ENCODE assay signal across 14 cellular contexts in the genomic region with DNA sequence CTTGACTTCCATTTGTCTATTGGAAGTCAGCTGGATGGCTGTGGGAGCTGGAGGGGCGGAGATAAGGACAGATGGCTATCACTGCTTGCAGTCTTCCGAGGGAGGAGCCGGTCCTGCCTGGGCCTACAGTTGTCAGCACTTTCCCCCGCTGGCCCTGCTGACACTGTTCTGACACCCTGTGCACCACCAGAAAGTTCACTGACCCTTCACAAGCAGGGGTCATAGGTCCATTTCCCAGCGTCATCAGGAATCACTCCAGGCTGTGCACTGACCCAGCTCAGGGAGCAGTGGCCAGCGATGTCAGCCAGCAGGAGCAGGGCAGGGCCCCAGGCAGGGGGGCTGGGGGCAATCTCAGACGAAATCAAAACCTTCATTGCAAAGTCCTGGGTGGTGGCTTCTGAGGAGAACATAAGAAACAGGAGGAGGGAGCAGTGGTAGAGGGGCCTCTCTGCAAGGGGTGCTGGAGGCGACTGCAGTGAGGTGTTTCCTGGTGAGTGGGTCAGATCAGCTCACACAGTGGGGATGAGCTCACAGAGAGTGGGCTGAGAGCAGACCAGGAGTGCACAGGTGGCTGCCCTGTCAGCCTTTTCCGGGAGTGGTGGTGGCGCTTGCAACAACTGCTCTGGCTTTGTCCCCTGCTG. TPM values are rescaled to one million over a fixed set of nuclear protein-coding genes. Genes with fewer than 3 reads are reported as not detected.
DNase-seq lines count a peak whose midpoint lies in the region; ATAC-seq, FAIRE-seq and TF ChIP-seq lines count a peak whose summit lies in the region.
"Had no signal": no experiment of that assay in that cellular context is flagged by ENCODE, and none has a peak within 500 bp of the region (broad histone marks: within the 10 kb centered on the region; RNA-seq: fewer than 3 reads in every experiment).

No MANE protein-coding gene starts in this region.

- H3K9me3 ChIP-seq in right lobe of liver, result no peaks in the 10 kb centered on the region
- H3K9me3 ChIP-seq in thyroid gland, result no peaks in the 10 kb centered on the region
- H3K9me3 ChIP-seq in BE2C, result no peaks in the 10 kb centered on the region

- intact Hi-C loops in right lobe of liver (cut with DNase I) (no loop called here), thyroid gland (cut with DNase I) (no loop called here)

- no peak for FAIRE-seq in D721Med (lab: Jason Lieb, UNC)
- FAIRE-seq: GM12878 had no signal

- peak; percentile 95 to 99 (median 98) for ATAC-seq in right lobe of liver
- ATAC-seq: activated CD8-positive, alpha-beta memory T cell treated with anti-CD3 and anti-CD28 coated beads, Interleukin-2, amount 10 ng/mL, durations not matched to agents 7 days and 5 days; GM12878 had no signal

- peak overlapping the region; percentile 58 to 85 (median 75) for H3K27ac ChIP-seq in right lobe of liver
- H3K27ac ChIP-seq in thyroid gland, result no peak overlapping the region
- H3K27ac ChIP-seq: dorsolateral prefrontal cortex had no signal

- H3K4me3 ChIP-seq in right lobe of liver, result peak overlapping the region in 1 of 3 donors; percentile 17
- H3K4me3 ChIP-seq in thyroid gland (replicated peaks in 1 of 3), result no peak overlapping the region
- H3K4me3 ChIP-seq in BE2C (ENCODE audit: low read depth, low read length), result no peak overlapping the region
- H3K4me3 ChIP-seq: dorsolateral prefrontal cortex, GM12878, smooth muscle cell had no signal

- WGBS in right lobe of liver (ENCODE audit: insufficient coverage, low coverage, low lambda C conversion rate, missing lambda C conversion rate), result 19% methylated on average over 10 of the region's 10 CpGs
- 55 to 64% methylated on average over 9 to 10 of the region's 10 CpGs for WGBS in thyroid gland, 2 donors

- H3K27me3 ChIP-seq in right lobe of liver, result no peaks in the 10 kb centered on the region
- no peaks in the 10 kb centered on the region for H3K27me3 ChIP-seq in thyroid gland
- no peaks in the 10 kb centered on the region for H3K27me3 ChIP-seq in BE2C

- peaks cover 0 to 17% (median 5%) of the 10 kb centered on the region in 4 donors for H3K4me1 ChIP-seq in right lobe of liver
- no peaks in the 10 kb centered on the region for H3K4me1 ChIP-seq in thyroid gland
- H3K4me1 ChIP-seq in BE2C, result no peaks in the 10 kb centered on the region

- H3K36me3 ChIP-seq in right lobe of liver (no peaks in the 10 kb centered on the region), thyroid gland (no peaks in the 10 kb centered on the region), BE2C (no peaks in the 10 kb centered on the region)

- TF ChIP-seq CTCF in right lobe of liver (IDR thresholded peaks at IDR 0.05), result no peak
- TF ChIP-seq CTCF in thyroid gland (IDR thresholded peaks at IDR 0.05), result no peak
- TF ChIP-seq CTCF in D721Med (IDR thresholded peaks at IDR 0.05; ENCODE audit: insufficient read depth, missing control alignments), result no peak
- TF ChIP-seq CTCF in BE2C (IDR thresholded peaks at IDR 0.05; ENCODE audit: low read depth, low read length), result no peak

- DNase-seq in NCI-H748 (lab: John Stamatoyannopoulos, UW; ENCODE audit: unreplicated experiment), result peak; percentile 7
- no peak for DNase-seq in NCI-H748 treated with DMSO at 0.1 percent for 48 hours (lab: John Stamatoyannopoulos, UW)
- DNase-seq in ecto neural progenitor cell (ENCODE audit: low spot score), result peak; percentile 81
- DNase-seq in right lobe of liver, result peak; percentile 86 to 96 (median 94)
- DNase-seq in thyroid gland, result peak; percentile 5 to 20
- DNase-seq in D721Med (ENCODE audit: insufficient read length, low spot score), result no peak
- no peak for DNase-seq in activated CD4-positive, alpha-beta T cell treated with anti-CD3 and anti-CD28 coated beads for 1 hour
- no peak for DNase-seq in BE2C
- DNase-seq: activated CD8-positive, alpha-beta memory T cell treated with anti-CD3 and anti-CD28 coated beads, Interleukin-2, amount 10 ng/mL, durations not matched to agents 7 days and 5 days; dorsolateral prefrontal cortex; KG1; nucleus accumbens had no signal

- TF ChIP-seq POLR2A in right lobe of liver (IDR thresholded peaks at IDR 0.05) (peak; percentile 19), thyroid gland (IDR thresholded peaks at IDR 0.05) (no peak)

RNA-seq across cellular contexts. Expression of a gene that starts 26.5 kb away (rescaled TPM):
- total RNA-seq in right lobe of liver (10 to 100 TPM in 5 of 6 experiments, 1 to 10 TPM in 1; 8.7 to 20.3 (median 11.8) TPM), thyroid gland (10 to 100 TPM; 12.5 to 48.4 (median 32.3) TPM)
- polyA plus RNA-seq in BE2C (2012; ENCODE audit: insufficient read depth, insufficient read length, low read depth), result not detected

Comparison
In these comparisons a context has a peak if more than half of its experiments do, and no peak if none do; other contexts are left out.
1. DNase-seq: peak in NCI-H748 (single experiment), ecto neural progenitor cell (single experiment), right lobe of liver (3 of 3) and thyroid gland (2 of 2); none in NCI-H748 treated with DMSO at 0.1 percent for 48 hours (single experiment), D721Med (single experiment), activated CD4-positive, alpha-beta T cell treated with anti-CD3 and anti-CD28 coated beads for 1 hour (single experiment) and BE2C (single experiment).
2. H3K27ac ChIP-seq: peak in right lobe of liver (3 of 3); none in thyroid gland (0 of 3).